ENCODE assay signal across 1 cellular context in genomic region chr5:72459913-72460312, GRCh38.
TF ChIP-seq lines count a peak whose summit lies in the region.

No MANE protein-coding gene starts in this region.

TF ChIP-seq in GM12878, 131 proteins besides CTCF, POLR2A, EP300 and RAD21 (continued from another document):
- TF ChIP-seq SKIL (IDR thresholded peaks at IDR 0.05; ENCODE audit: low read depth, poor library complexity, severe bottlenecking) = no peak
- no peak for TF ChIP-seq SPI1 (IDR thresholded peaks at IDR 0.05; ENCODE audit: borderline replicate concordance, insufficient read depth, low read depth, low read length)
- TF ChIP-seq CBX3 (IDR thresholded peaks at IDR 0.05; ENCODE audit: borderline replicate concordance, low read depth) = no peak
